12 cellular contexts compared by ENCODE assay signal in genomic region chr2:220619525-220620267, GRCh38.
DNase-seq lines count a peak whose midpoint lies in the region; ATAC-seq and TF ChIP-seq lines count a peak whose summit lies in the region.
"Had no signal": no experiment of that assay in that cellular context is flagged by ENCODE, and none has a peak within 500 bp of the region (broad histone marks: within the 10 kb centered on the region; RNA-seq: fewer than 3 reads in every experiment).

No MANE protein-coding gene starts in this region.

- H3K9me3 Mint-ChIP-seq in naive thymus-derived CD8-positive, alpha-beta T cell, result peaks cover 0 to 12% (median 0%) of the 10 kb centered on the region in 9 donors
- H3K9me3 Mint-ChIP-seq: activated CD4-positive, alpha-beta T cell treated with anti-CD3 and anti-CD28 coated beads, Interleukin-2, amount 10 ng/mL, durations not matched to agents 7 days and 5 days; brain; CD4-positive, alpha-beta T cell had no signal

- TF ChIP-seq CTCF in RWPE2 (IDR thresholded peaks at IDR 0.05; ENCODE audit: poor library complexity, severe bottlenecking), result no peak

- H3K9me3 ChIP-seq in RWPE2 (ENCODE audit: severe bottlenecking), result no peaks in the 10 kb centered on the region
- H3K9me3 ChIP-seq: heart left ventricle had no signal

- intact Hi-C loops in left colon (cut with DNase I, micrococcal nuclease), result no loop called here

- DNase-seq in DMS53 treated with DMSO at 0.1 percent for 48 hours (lab: John Stamatoyannopoulos, UW; ENCODE audit: unreplicated experiment) (peak; percentile 50), HPDE6-E6E7 (ENCODE audit: extremely low spot score) (peak; percentile 42), RWPE2 (ENCODE audit: low spot score) (peak; percentile 57), left colon (no peak), NCI-H2107 (lab: John Stamatoyannopoulos, UW) (no peak)
- no peak for DNase-seq in naive thymus-derived CD8-positive, alpha-beta T cell
- DNase-seq in activated CD8-positive, alpha-beta memory T cell treated with anti-CD3 and anti-CD28 coated beads, Interleukin-2, amount 50 U/mL, for 48 hours, result no peak
- DNase-seq: activated CD4-positive, alpha-beta T cell treated with anti-CD3 and anti-CD28 coated beads, Interleukin-2, amount 10 ng/mL, durations not matched to agents 7 days and 5 days; CD4-positive, alpha-beta T cell; heart left ventricle; NCI-H2029 treated with DMSO at 0.1 percent for 48 hours had no signal

- peaks cover 0 to 2% (median 0%) of the 10 kb centered on the region in 4 donors for H3K4me1 Mint-ChIP-seq in naive thymus-derived CD8-positive, alpha-beta T cell
- H3K4me1 Mint-ChIP-seq: activated CD4-positive, alpha-beta T cell treated with anti-CD3 and anti-CD28 coated beads, Interleukin-2, amount 10 ng/mL, durations not matched to agents 7 days and 5 days; brain had no signal

- H3K4me3 Mint-ChIP-seq in naive thymus-derived CD8-positive, alpha-beta T cell, result no peak overlapping the region
- H3K4me3 Mint-ChIP-seq: activated CD4-positive, alpha-beta T cell treated with anti-CD3 and anti-CD28 coated beads, Interleukin-2, amount 10 ng/mL, durations not matched to agents 7 days and 5 days; brain; CD4-positive, alpha-beta T cell had no signal

- H3K27me3 ChIP-seq in RWPE2 (ENCODE audit: insufficient read depth, poor library complexity, severe bottlenecking), result no peaks in the 10 kb centered on the region
- H3K27me3 ChIP-seq: heart left ventricle had no signal

- no peak overlapping the region for H3K27ac Mint-ChIP-seq in naive thymus-derived CD8-positive, alpha-beta T cell
- H3K27ac Mint-ChIP-seq: activated CD4-positive, alpha-beta T cell treated with anti-CD3 and anti-CD28 coated beads, Interleukin-2, amount 10 ng/mL, durations not matched to agents 7 days and 5 days; brain; CD4-positive, alpha-beta T cell had no signal

- peak overlapping the region; percentile 59 for H3K27ac ChIP-seq in RWPE2 (ENCODE audit: poor library complexity, severe bottlenecking)
- H3K27ac ChIP-seq: heart left ventricle had no signal

- POLR2A ChIA-PET in naive thymus-derived CD8-positive, alpha-beta T cell (lab: Charles Lee), result no interaction called here

- H3K4me3 ChIP-seq in RWPE2 (ENCODE audit: severe bottlenecking), result no peak overlapping the region
- H3K4me3 ChIP-seq: heart left ventricle had no signal

- H3K36me3 ChIP-seq in RWPE2 (ENCODE audit: low read depth), result no peaks in the 10 kb centered on the region
- H3K36me3 ChIP-seq: heart left ventricle had no signal

- ATAC-seq in RWPE2 (ENCODE audit: low read depth) (peak; percentile 95), left colon (peak; percentile 48)
- ATAC-seq in naive thymus-derived CD8-positive, alpha-beta T cell, result no peak
- ATAC-seq: heart left ventricle had no signal

- peaks cover 0 to 11% (median 1%) of the 10 kb centered on the region in 5 donors for H3K27me3 Mint-ChIP-seq in naive thymus-derived CD8-positive, alpha-beta T cell
- H3K27me3 Mint-ChIP-seq: activated CD4-positive, alpha-beta T cell treated with anti-CD3 and anti-CD28 coated beads, Interleukin-2, amount 10 ng/mL, durations not matched to agents 7 days and 5 days; brain had no signal

- H3K4me1 ChIP-seq in RWPE2 (ENCODE audit: insufficient read depth, poor library complexity, severe bottlenecking), result peaks cover 13% of the 10 kb centered on the region
- H3K4me1 ChIP-seq: heart left ventricle had no signal

- H3K36me3 Mint-ChIP-seq in naive thymus-derived CD8-positive, alpha-beta T cell, result no peaks in the 10 kb centered on the region
- H3K36me3 Mint-ChIP-seq: brain had no signal

Comparison
In these comparisons a context has a peak if more than half of its experiments do, and no peak if none do; other contexts are left out.
1. DNase-seq: peak in DMS53 treated with DMSO at 0.1 percent for 48 hours (single experiment), HPDE6-E6E7 (single experiment) and RWPE2 (single experiment); none in left colon (0 of 2), NCI-H2107 (single experiment), naive thymus-derived CD8-positive, alpha-beta T cell (0 of 10) and activated CD8-positive, alpha-beta memory T cell treated with anti-CD3 and anti-CD28 coated beads, Interleukin-2, amount 50 U/mL, for 48 hours (single experiment).
2. ATAC-seq: peak in RWPE2 (single experiment) and left colon (single experiment); none in naive thymus-derived CD8-positive, alpha-beta T cell (0 of 2).